Comparison of ENCODE assay signal across 1 cellular context in genomic region chr6:43770417-43771209, GRCh38.
TF ChIP-seq lines count a peak whose summit lies in the region.

No MANE protein-coding gene starts in this region.

TF ChIP-seq in HepG2, 621 proteins besides CTCF, POLR2A, EP300 and RAD21 (continues in another document):
- TF ChIP-seq, protein P1, sequence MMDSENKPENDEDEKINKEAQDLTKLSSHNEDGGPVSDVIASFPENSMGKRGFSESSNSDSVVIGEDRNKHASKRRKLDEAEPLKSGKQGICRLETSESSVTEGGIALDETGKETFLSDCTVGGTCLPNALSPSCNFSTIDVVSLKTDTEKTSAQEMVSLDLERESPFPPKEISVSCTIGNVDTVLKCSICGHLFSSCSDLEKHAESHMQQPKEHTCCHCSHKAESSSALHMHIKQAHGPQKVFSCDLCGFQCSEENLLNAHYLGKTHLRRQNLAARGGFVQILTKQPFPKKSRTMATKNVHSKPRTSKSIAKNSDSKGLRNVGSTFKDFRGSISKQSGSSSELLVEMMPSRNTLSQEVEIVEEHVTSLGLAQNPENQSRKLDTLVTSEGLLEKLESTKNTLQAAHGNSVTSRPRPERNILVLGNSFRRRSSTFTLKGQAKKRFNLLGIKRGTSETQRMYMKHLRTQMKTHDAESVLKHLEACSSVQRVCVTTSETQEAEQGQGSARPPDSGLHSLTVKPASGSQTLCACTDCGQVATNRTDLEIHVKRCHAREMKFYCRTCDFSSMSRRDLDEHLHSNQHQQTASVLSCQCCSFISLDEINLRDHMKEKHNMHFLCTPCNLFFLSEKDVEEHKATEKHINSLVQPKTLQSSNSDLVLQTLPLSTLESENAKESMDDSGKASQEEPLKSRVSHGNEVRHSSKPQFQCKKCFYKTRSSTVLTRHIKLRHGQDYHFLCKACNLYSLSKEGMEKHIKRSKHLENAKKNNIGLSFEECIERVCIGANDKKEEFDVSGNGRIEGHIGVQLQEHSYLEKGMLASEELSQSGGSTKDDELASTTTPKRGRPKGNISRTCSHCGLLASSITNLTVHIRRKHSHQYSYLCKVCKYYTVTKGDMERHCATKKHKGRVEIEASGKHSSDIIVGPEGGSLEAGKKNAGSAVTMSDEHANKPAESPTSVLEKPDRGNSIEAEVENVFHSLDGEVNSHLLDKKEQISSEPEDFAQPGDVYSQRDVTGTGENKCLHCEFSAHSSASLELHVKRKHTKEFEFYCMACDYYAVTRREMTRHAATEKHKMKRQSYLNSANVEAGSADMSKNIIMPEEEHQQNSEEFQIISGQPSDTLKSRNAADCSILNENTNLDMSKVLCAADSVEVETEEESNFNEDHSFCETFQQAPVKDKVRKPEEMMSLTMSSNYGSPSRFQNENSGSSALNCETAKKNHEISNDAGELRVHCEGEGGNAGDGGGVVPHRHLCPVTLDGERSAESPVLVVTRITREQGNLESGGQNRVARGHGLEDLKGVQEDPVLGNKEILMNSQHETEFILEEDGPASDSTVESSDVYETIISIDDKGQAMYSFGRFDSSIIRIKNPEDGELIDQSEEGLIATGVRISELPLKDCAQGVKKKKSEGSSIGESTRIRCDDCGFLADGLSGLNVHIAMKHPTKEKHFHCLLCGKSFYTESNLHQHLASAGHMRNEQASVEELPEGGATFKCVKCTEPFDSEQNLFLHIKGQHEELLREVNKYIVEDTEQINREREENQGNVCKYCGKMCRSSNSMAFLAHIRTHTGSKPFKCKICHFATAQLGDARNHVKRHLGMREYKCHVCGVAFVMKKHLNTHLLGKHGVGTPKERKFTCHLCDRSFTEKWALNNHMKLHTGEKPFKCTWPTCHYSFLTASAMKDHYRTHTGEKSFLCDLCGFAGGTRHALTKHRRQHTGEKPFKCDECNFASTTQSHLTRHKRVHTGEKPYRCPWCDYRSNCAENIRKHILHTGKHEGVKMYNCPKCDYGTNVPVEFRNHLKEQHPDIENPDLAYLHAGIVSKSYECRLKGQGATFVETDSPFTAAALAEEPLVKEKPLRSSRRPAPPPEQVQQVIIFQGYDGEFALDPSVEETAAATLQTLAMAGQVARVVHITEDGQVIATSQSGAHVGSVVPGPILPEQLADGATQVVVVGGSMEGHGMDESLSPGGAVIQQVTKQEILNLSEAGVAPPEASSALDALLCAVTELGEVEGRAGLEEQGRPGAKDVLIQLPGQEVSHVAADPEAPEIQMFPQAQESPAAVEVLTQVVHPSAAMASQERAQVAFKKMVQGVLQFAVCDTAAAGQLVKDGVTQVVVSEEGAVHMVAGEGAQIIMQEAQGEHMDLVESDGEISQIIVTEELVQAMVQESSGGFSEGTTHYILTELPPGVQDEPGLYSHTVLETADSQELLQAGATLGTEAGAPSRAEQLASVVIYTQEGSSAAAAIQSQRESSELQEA (CRISPR knock-in tag; IDR thresholded peaks at IDR 0.05; ENCODE audit: not compliant biosample characterization) = no peak
- TF ChIP-seq SALL2 (CRISPR knock-in tag; IDR thresholded peaks at IDR 0.05) (no peak), RBM22 (optimal IDR thresholded peaks at IDR 0.05; ENCODE audit: low read length) (peak; percentile 22), KLF13 (CRISPR knock-in tag; IDR thresholded peaks at IDR 0.05) (no peak), ZNF263 (CRISPR knock-in tag; IDR thresholded peaks at IDR 0.05) (no peak), SRSF4 (IDR thresholded peaks at IDR 0.05; ENCODE audit: low read depth, low read length, poor library complexity, severe bottlenecking) (peak; percentile 27), CEBPG (CRISPR knock-in tag; IDR thresholded peaks at IDR 0.05) (no peak), SMAD9 (CRISPR knock-in tag; IDR thresholded peaks at IDR 0.05) (no peak), HES4 (CRISPR knock-in tag; IDR thresholded peaks at IDR 0.05; ENCODE audit: borderline replicate concordance) (0 out of 2 replicates have a peak, but pooled peaks have one; percentile 19), SP2 (CRISPR knock-in tag; IDR thresholded peaks at IDR 0.05) (0 out of 2 replicates have a peak, but pooled peaks have one; percentile 28), TAF15 (IDR thresholded peaks at IDR 0.05; ENCODE audit: low read depth, low read length, poor library complexity, severe bottlenecking) (peak; percentile 75), ZNF180 (CRISPR knock-in tag; IDR thresholded peaks at IDR 0.05; ENCODE audit: borderline replicate concordance, low read depth) (no peak), ZBTB38 (CRISPR knock-in tag; IDR thresholded peaks at IDR 0.05) (no peak), SRY (CRISPR knock-in tag; IDR thresholded peaks at IDR 0.05) (peak; percentile 17; the same call in 1 of the 2 replicates), HIC2 (CRISPR knock-in tag; IDR thresholded peaks at IDR 0.05; ENCODE audit: low read depth) (no peak), ZNF576 (CRISPR knock-in tag; IDR thresholded peaks at IDR 0.05) (no peak), FOXA3 (CRISPR knock-in tag; IDR thresholded peaks at IDR 0.05) (no peak), ZNF709 (CRISPR knock-in tag; IDR thresholded peaks at IDR 0.05) (no peak; the same call in 1 of the 2 replicates), TSC22D2 (CRISPR knock-in tag; IDR thresholded peaks at IDR 0.05; ENCODE audit: borderline replicate concordance) (no peak), ZNF777 (CRISPR knock-in tag; IDR thresholded peaks at IDR 0.05) (no peak), TRIM22 (IDR thresholded peaks at IDR 0.05) (no peak), MTF1 (CRISPR knock-in tag; IDR thresholded peaks at IDR 0.05) (0 out of 2 replicates have a peak, but pooled peaks have one; percentile 15), PHF8 (CRISPR knock-in tag; IDR thresholded peaks at IDR 0.05) (peak; percentile 13; the same call in 1 of the 2 replicates), FOSL1 (CRISPR knock-in tag; IDR thresholded peaks at IDR 0.05; ENCODE audit: borderline replicate concordance) (peak; percentile 33; the same call in 1 of the 2 replicates), ZNF33B (CRISPR knock-in tag; IDR thresholded peaks at IDR 0.05) (no peak), ZNF569 (CRISPR knock-in tag; IDR thresholded peaks at IDR 0.05; ENCODE audit: borderline replicate concordance) (0 out of 2 replicates have a peak, but pooled peaks have one; percentile 6), ZGPAT (CRISPR knock-in tag; IDR thresholded peaks at IDR 0.05) (no peak), ZBTB14 (CRISPR knock-in tag; IDR thresholded peaks at IDR 0.05) (peak; percentile 3; the same call in 1 of the 2 replicates), MNT (IDR thresholded peaks at IDR 0.05) (no peak), ZNF839 (CRISPR knock-in tag; IDR thresholded peaks at IDR 0.05; ENCODE audit: borderline replicate concordance) (no peak), ZBTB21 (CRISPR knock-in tag; IDR thresholded peaks at IDR 0.05) (0 out of 2 replicates have a peak, but pooled peaks have one; percentile 21), CCAR2 (optimal IDR thresholded peaks at IDR 0.05; ENCODE audit: low read depth, low read length) (no peak), ZNF670 (CRISPR knock-in tag; IDR thresholded peaks at IDR 0.05; ENCODE audit: borderline replicate concordance) (0 out of 2 replicates have a peak, but pooled peaks have one; percentile 9)
- TF ChIP-seq, protein P2, sequence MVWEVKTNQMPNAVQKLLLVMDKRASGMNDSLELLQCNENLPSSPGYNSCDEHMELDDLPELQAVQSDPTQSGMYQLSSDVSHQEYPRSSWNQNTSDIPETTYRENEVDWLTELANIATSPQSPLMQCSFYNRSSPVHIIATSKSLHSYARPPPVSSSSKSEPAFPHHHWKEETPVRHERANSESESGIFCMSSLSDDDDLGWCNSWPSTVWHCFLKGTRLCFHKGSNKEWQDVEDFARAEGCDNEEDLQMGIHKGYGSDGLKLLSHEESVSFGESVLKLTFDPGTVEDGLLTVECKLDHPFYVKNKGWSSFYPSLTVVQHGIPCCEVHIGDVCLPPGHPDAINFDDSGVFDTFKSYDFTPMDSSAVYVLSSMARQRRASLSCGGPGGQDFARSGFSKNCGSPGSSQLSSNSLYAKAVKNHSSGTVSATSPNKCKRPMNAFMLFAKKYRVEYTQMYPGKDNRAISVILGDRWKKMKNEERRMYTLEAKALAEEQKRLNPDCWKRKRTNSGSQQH (CRISPR knock-in tag; IDR thresholded peaks at IDR 0.05; ENCODE audit: low read depth) = 0 out of 2 replicates have a peak, but pooled peaks have one; percentile 25
- TF ChIP-seq, protein P3, sequence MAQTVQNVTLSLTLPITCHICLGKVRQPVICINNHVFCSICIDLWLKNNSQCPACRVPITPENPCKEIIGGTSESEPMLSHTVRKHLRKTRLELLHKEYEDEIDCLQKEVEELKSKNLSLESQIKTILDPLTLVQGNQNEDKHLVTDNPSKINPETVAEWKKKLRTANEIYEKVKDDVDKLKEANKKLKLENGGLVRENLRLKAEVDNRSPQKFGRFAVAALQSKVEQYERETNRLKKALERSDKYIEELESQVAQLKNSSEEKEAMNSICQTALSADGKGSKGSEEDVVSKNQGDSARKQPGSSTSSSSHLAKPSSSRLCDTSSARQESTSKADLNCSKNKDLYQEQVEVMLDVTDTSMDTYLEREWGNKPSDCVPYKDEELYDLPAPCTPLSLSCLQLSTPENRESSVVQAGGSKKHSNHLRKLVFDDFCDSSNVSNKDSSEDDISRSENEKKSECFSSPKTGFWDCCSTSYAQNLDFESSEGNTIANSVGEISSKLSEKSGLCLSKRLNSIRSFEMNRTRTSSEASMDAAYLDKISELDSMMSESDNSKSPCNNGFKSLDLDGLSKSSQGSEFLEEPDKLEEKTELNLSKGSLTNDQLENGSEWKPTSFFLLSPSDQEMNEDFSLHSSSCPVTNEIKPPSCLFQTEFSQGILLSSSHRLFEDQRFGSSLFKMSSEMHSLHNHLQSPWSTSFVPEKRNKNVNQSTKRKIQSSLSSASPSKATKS (CRISPR knock-in tag; IDR thresholded peaks at IDR 0.05) = no peak
- TF ChIP-seq, protein P4, sequence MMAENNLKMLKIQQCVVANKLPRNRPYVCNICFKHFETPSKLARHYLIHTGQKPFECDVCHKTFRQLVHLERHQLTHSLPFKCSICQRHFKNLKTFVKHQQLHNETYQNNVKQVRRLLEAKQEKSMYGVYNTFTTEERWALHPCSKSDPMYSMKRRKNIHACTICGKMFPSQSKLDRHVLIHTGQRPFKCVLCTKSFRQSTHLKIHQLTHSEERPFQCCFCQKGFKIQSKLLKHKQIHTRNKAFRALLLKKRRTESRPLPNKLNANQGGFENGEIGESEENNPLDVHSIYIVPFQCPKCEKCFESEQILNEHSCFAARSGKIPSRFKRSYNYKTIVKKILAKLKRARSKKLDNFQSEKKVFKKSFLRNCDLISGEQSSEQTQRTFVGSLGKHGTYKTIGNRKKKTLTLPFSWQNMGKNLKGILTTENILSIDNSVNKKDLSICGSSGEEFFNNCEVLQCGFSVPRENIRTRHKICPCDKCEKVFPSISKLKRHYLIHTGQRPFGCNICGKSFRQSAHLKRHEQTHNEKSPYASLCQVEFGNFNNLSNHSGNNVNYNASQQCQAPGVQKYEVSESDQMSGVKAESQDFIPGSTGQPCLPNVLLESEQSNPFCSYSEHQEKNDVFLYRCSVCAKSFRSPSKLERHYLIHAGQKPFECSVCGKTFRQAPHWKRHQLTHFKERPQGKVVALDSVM (CRISPR knock-in tag; IDR thresholded peaks at IDR 0.05) = no peak; the same call in 1 of the 2 replicates
